7 cellular contexts compared by ENCODE assay signal in the genomic region with DNA sequence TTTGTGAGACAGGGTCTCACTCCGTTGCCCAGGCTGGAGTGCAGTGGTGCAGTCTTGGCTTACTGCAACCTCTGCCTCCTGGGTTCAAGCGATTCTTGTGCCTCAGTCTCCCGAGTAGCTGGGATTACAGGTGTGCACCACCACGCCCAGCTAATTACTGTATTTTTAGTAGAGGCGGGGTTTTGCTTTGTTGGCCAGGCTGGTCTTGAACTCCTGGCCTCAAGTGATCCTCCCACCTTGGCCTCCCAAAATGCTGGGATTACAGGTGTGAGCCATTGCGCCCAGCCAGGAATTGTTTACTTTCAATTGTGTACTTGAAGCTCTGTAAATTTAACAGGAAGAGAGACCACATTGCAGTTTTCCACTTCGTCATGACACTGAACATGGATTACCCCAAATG. TPM values are rescaled to one million over a fixed set of nuclear protein-coding genes. Genes with fewer than 3 reads are reported as not detected.
DNase-seq lines count a peak whose midpoint lies in the region; ATAC-seq and TF ChIP-seq lines count a peak whose summit lies in the region.
"Not testable (repeated sequence)": the region's sequence is repeated elsewhere in the genome, so short reads cannot be mapped to it uniquely, and the experiment has no call there.

No MANE protein-coding gene starts in this region.

- H4K20me1 ChIP-seq in GM23338 (replicated peaks; ENCODE audit: insufficient read depth), result not testable (repeated sequence)

- H3K27ac Mint-ChIP-seq in GM23338, natural killer cell: not testable (repeated sequence)
- peak overlapping the region in 1 of 2 donors; percentile 74 for H3K27ac Mint-ChIP-seq in T-cell
- peak overlapping the region; percentile 59 for H3K27ac Mint-ChIP-seq in activated T-helper 1 cell treated with anti-CD3 and anti-CD28 coated beads, Interleukin-12 subunit alpha, Interleukin-12 subunit beta, Interleukin-2, Interleukin-4 antibody, amounts not matched to agents 30 ng/mL and 10 ng/mL and 1 ng/mL, durations not matched to agents 14 hours and 24 hours and 36 hours

- POLR2A ChIA-PET in T-cell (lab: Charles Lee), result not testable (repeated sequence)

- H3K4me3 Mint-ChIP-seq in GM23338, result peak overlapping the region; percentile 77
- peak overlapping the region; percentile 62 to 78 (median 66) for H3K4me3 Mint-ChIP-seq in T-cell
- peak overlapping the region; percentile 72 for H3K4me3 Mint-ChIP-seq in activated T-helper 1 cell treated with anti-CD3 and anti-CD28 coated beads, Interleukin-12 subunit alpha, Interleukin-12 subunit beta, Interleukin-2, Interleukin-4 antibody, amounts not matched to agents 30 ng/mL and 10 ng/mL and 1 ng/mL, durations not matched to agents 14 hours and 24 hours and 36 hours
- peak overlapping the region; percentile 68 for H3K4me3 Mint-ChIP-seq in natural killer cell

- not testable (repeated sequence) for H3K36me3 Mint-ChIP-seq in GM23338 (ENCODE audit: low read depth); T-cell; activated T-helper 1 cell treated with anti-CD3 and anti-CD28 coated beads, Interleukin-12 subunit alpha, Interleukin-12 subunit beta, Interleukin-2, Interleukin-4 antibody, amounts not matched to agents 30 ng/mL and 10 ng/mL and 1 ng/mL, durations not matched to agents 14 hours and 24 hours and 36 hours (ENCODE audit: low read depth); natural killer cell

- H3K27me3 Mint-ChIP-seq in GM23338 (ENCODE audit: insufficient read depth, low read depth, poor library complexity), result peaks cover 17% of the 10 kb centered on the region
- H3K27me3 Mint-ChIP-seq in T-cell; activated T-helper 1 cell treated with anti-CD3 and anti-CD28 coated beads, Interleukin-12 subunit alpha, Interleukin-12 subunit beta, Interleukin-2, Interleukin-4 antibody, amounts not matched to agents 30 ng/mL and 10 ng/mL and 1 ng/mL, durations not matched to agents 14 hours and 24 hours and 36 hours (ENCODE audit: insufficient read depth); natural killer cell (ENCODE audit: low read depth in 2 of 2): not testable (repeated sequence)

- H3K9me3 Mint-ChIP-seq in GM23338; T-cell; activated T-helper 1 cell treated with anti-CD3 and anti-CD28 coated beads, Interleukin-12 subunit alpha, Interleukin-12 subunit beta, Interleukin-2, Interleukin-4 antibody, amounts not matched to agents 30 ng/mL and 10 ng/mL and 1 ng/mL, durations not matched to agents 14 hours and 24 hours and 36 hours; natural killer cell: not testable (repeated sequence)

- not testable (repeated sequence) for H3F3A ChIP-seq in GM23338 (replicated peaks; ENCODE audit: low read depth)

- peak overlapping the region; percentile 78 for H2AFZ ChIP-seq in GM23338

- 67 to 85% (median 70%) methylated on average over 7 of the region's 7 CpGs for WGBS in spleen, 5 donors

- not testable (repeated sequence) for DNase-seq in GM23338 (ENCODE audit: low spot score); T-cell; activated T-helper 1 cell treated with anti-CD3 and anti-CD28 coated beads, Interleukin-12 subunit alpha, Interleukin-12 subunit beta, Interleukin-2, Interleukin-4 antibody, amounts not matched to agents 30 ng/mL and 10 ng/mL and 1 ng/mL, durations not matched to agents 14 hours and 24 hours and 36 hours (ENCODE audit: low spot score); caudate nucleus (lab: John Stamatoyannopoulos, UW); left ventricle myocardium inferior; natural killer cell
- peak; percentile 4 for DNase-seq in spleen

- H3K4me1 Mint-ChIP-seq in GM23338 (peaks cover 16% of the 10 kb centered on the region), T-cell (peaks cover 6 to 41% (median 11%) of the 10 kb centered on the region in 3 donors), natural killer cell (peaks cover 0 to 16% of the 10 kb centered on the region in 2 donors)
- peaks cover 20% of the 10 kb centered on the region for H3K4me1 Mint-ChIP-seq in activated T-helper 1 cell treated with anti-CD3 and anti-CD28 coated beads, Interleukin-12 subunit alpha, Interleukin-12 subunit beta, Interleukin-2, Interleukin-4 antibody, amounts not matched to agents 30 ng/mL and 10 ng/mL and 1 ng/mL, durations not matched to agents 14 hours and 24 hours and 36 hours (ENCODE audit: low read depth)

- 0 out of 2 replicates have a peak overlapping the region, but pooled peaks have one; percentile 79 for H3K27ac ChIP-seq in GM23338 (ENCODE audit: low read depth)
- peak overlapping the region; percentile 78 for H3K27ac ChIP-seq in caudate nucleus (ENCODE audit: low read depth, low read length)
- H3K27ac ChIP-seq in left ventricle myocardium inferior (replicated peaks), result peak overlapping the region; percentile 90
- peak overlapping the region in 6 of 8 donors; percentile 59 to 89 (median 88) for H3K27ac ChIP-seq in spleen

- not testable (repeated sequence) for H3K4me1 ChIP-seq in GM23338 (ENCODE audit: insufficient read depth)
- H3K4me1 ChIP-seq in left ventricle myocardium inferior, result peaks cover 53% of the 10 kb centered on the region
- peaks cover 17 to 52% (median 31%) of the 10 kb centered on the region in 6 donors for H3K4me1 ChIP-seq in spleen

- not testable (repeated sequence) for H3K9me2 ChIP-seq in GM23338 (ENCODE audit: insufficient read depth)

- not testable (repeated sequence) for ATAC-seq in GM23338; T-cell (replicated peaks in 1 of 4); natural killer cell

- H3K4me3 ChIP-seq in GM23338 (peak overlapping the region; percentile 78; the same call in 1 of the 2 replicates), spleen (peak overlapping the region in 1 of 8 donors; percentile 70)
- H3K4me3 ChIP-seq in left ventricle myocardium inferior, result not testable (repeated sequence)

- CTCF ChIA-PET in T-cell (lab: Charles Lee), result interaction anchor here in 1 of 2 donors (1.0 kb wide), 1 partner anchor 24 kb away, joined by 3 read pairs; no protein-coding TSS in a partner anchor

- H3K79me2 ChIP-seq in GM23338 (replicated peaks; ENCODE audit: insufficient read depth), result not testable (repeated sequence)

- H3K9me3 ChIP-seq in left ventricle myocardium inferior (replicated peaks); spleen: not testable (repeated sequence)

- H3K36me3 ChIP-seq in GM23338 (ENCODE audit: insufficient read depth); left ventricle myocardium inferior; spleen: not testable (repeated sequence)

- intact Hi-C loops in activated T-helper 1 cell treated with anti-CD3 and anti-CD28 coated beads, Interleukin-12 subunit alpha, Interleukin-12 subunit beta, Interleukin-2, Interleukin-4 antibody, amounts not matched to agents 30 ng/mL and 10 ng/mL and 1 ng/mL, durations not matched to agents 14 hours and 24 hours and 36 hours (cut with micrococcal nuclease); left ventricle myocardium inferior (cut with micrococcal nuclease); natural killer cell (cut with micrococcal nuclease); spleen (cut with DNase I; ENCODE audit: low total_unique reads): not testable (repeated sequence)

- TF ChIP-seq CTCF in GM23338 (conservative IDR thresholded peaks at IDR 0.05; ENCODE audit: low read depth in 2 of 2); left ventricle myocardium inferior (IDR thresholded peaks at IDR 0.05; ENCODE audit: borderline replicate concordance); natural killer cell (IDR thresholded peaks at IDR 0.05); spleen (IDR thresholded peaks at IDR 0.05 in 8 of 11, conservative IDR thresholded peaks at IDR 0.05 in 3 of 11): not testable (repeated sequence)

- TF ChIP-seq POLR2A in spleen (IDR thresholded peaks at IDR 0.05), result not testable (repeated sequence)

- peak overlapping the region; percentile 96 for H3K4me2 ChIP-seq in GM23338

- H3K27me3 ChIP-seq in GM23338 (ENCODE audit: insufficient read depth), result not testable (repeated sequence)
- peaks cover 16% of the 10 kb centered on the region for H3K27me3 ChIP-seq in left ventricle myocardium inferior (ENCODE audit: low read depth)
- H3K27me3 ChIP-seq in spleen (replicated peaks in 1 of 7), result peaks cover 0 to 19% (median 0%) of the 10 kb centered on the region in 7 donors

RNA-seq across cellular contexts. Expression of a gene that starts 22.4 kb away (rescaled TPM):
- 46.9 and 60.1 TPM in 2 replicates for total RNA-seq in GM23338 (2014; rRNA removed; shearing (Covaris generic))
- polyA plus RNA-seq in GM23338 (2016; fragmentation: Nextera tagmentation; extraction: Ambion mirVana) (5.1 and 5.8 TPM in 2 replicates), spleen (10 to 100 TPM in 1 of 3 donors, 1 to 10 TPM in 2; 7.6 to 18.8 (median 8.5) TPM)
- total RNA-seq in T-cell (10 to 100 TPM in 1 of 5 donors, 1 to 10 TPM in 4; 3.2 to 11.1 (median 5.2) TPM), left ventricle myocardium inferior (9.9 TPM), natural killer cell (1 to 10 TPM in 2 of 3 donors, under 1 TPM in 1; 0.59 to 4.7 (median 1.4) TPM), spleen (10 to 100 TPM in 6 of 7 donors, 1 to 10 TPM in 1; 9.7 to 31.8 (median 23.9) TPM)
- 12.5 and 12.6 TPM in 2 replicates for total RNA-seq in activated T-helper 1 cell treated with anti-CD3 and anti-CD28 coated beads, Interleukin-12 subunit alpha, Interleukin-12 subunit beta, Interleukin-2, Interleukin-4 antibody, amounts not matched to agents 30 ng/mL and 10 ng/mL and 1 ng/mL, durations not matched to agents 14 hours and 24 hours and 36 hours
